ENCODE assay signal across 19 cellular contexts in genomic region chr7:117992635-117993034, GRCh38.
"Had no signal": no experiment of that assay in that cellular context is flagged by ENCODE, and none has a peak within 500 bp of the region (broad histone marks: within the 10 kb centered on the region; RNA-seq: fewer than 3 reads in every experiment).

No MANE protein-coding gene starts in this region.

- H3K27me3 ChIP-seq: neutrophil, pancreas, right lobe of liver, sigmoid colon, stomach, suprapubic skin, testis, tibial artery, upper lobe of left lung had no signal

- ATAC-seq: naive thymus-derived CD8-positive, alpha-beta T cell; natural killer cell treated with Interleukin-12 subunit alpha and Interleukin-12 subunit beta and Interleukin-15 and Interleukin-18, amount 100 ng/mL, for 72 hours; right cardiac atrium had no signal

- H3K4me1 ChIP-seq: pancreas, prostate gland, right lobe of liver, sigmoid colon, stomach, suprapubic skin, testis, tibial artery, upper lobe of left lung had no signal

- DNase-seq: naive B cell; naive thymus-derived CD8-positive, alpha-beta T cell; pancreas; right lobe of liver; sigmoid colon; small intestine; stimulated activated CD4-positive, alpha-beta T cell treated with anti-CD3 and anti-CD28 coated beads, Interleukin-2, amount 100 ng/mL, for 48 hours; stimulated activated CD4-positive, alpha-beta T cell treated with anti-CD3 and anti-CD28 coated beads, Interleukin-4, amount 100 ng/mL, for 24 hours; stimulated activated naive CD4-positive, alpha-beta T cell treated with Interleukin-2 at 50 U/mL for 16 hours; stomach; tibial artery; upper lobe of left lung had no signal

- FAIRE-seq: pancreas, small intestine, urothelium cell line had no signal

- H3K27ac ChIP-seq: neutrophil, pancreas, prostate gland, right lobe of liver, sigmoid colon, stomach, suprapubic skin, testis, tibial artery, upper lobe of left lung had no signal

- H3K36me3 ChIP-seq: neutrophil, pancreas, prostate gland, right lobe of liver, sigmoid colon, stomach, suprapubic skin, tibial artery, upper lobe of left lung had no signal

- H3K9me3 ChIP-seq: neutrophil, pancreas, prostate gland, right lobe of liver, sigmoid colon, stomach, suprapubic skin, testis, tibial artery, upper lobe of left lung had no signal

- H3K4me3 ChIP-seq: pancreas, prostate gland, right lobe of liver, sigmoid colon, stomach, suprapubic skin, testis, tibial artery, upper lobe of left lung had no signal
